8 cellular contexts compared by ENCODE assay signal in genomic region chr14:105059035-105059916, GRCh38. TPM values are rescaled to one million over a fixed set of nuclear protein-coding genes. Genes with fewer than 3 reads are reported as not detected.
DNase-seq lines count a peak whose midpoint lies in the region; ATAC-seq, FAIRE-seq and TF ChIP-seq lines count a peak whose summit lies in the region.

No MANE protein-coding gene starts in this region.

- in situ Hi-C loops in gastrocnemius medialis (cut with MboI; ENCODE audit: low sequenced_read_pairs in 4 of 4) = no loop called here

- DNase-seq in GM12891 (ENCODE audit: insufficient read length, low spot score) (peak; percentile 28), activated B cell treated with CpG ODN at 0.5 μM for 24 hours (no peak), endothelial cell (ENCODE audit: low spot score) (no peak), gastrocnemius medialis (no peak), AG08395 (ENCODE audit: low spot score) (no peak), hepatocyte (ENCODE audit: low spot score) (no peak), head of caudate nucleus (no peak)

- FAIRE-seq in GM12891 (lab: Jason Lieb, UNC) = peak; percentile 48

- no peak for TF ChIP-seq POLR2A in GM12891 (IDR thresholded peaks at IDR 0.05; ENCODE audit: low read depth, low read length)
- TF ChIP-seq POLR2A in gastrocnemius medialis (IDR thresholded peaks at IDR 0.05) = no peak

- TF ChIP-seq CTCF in activated B cell treated with CpG ODN at 0.5 μM for 24 hours (IDR thresholded peaks at IDR 0.05) (no peak), endothelial cell (IDR thresholded peaks at IDR 0.05; ENCODE audit: unreplicated experiment) (no peak), gastrocnemius medialis (IDR thresholded peaks at IDR 0.05 in 4 of 5, conservative IDR thresholded peaks at IDR 0.05 in 1 of 5) (peak in 1 of 5 experiments; percentile 19), hepatocyte (IDR thresholded peaks at IDR 0.05; ENCODE audit: poor library complexity) (no peak)

- H3K27me3 ChIP-seq in gastrocnemius medialis = no peaks in the 10 kb centered on the region
- H3K27me3 ChIP-seq in hepatocyte = no peaks in the 10 kb centered on the region

- 79% methylated on average over 22 of the region's 22 CpGs for WGBS in hepatocyte (ENCODE audit: low lambda C conversion rate, missing lambda C conversion rate)

- H3K9me3 ChIP-seq in gastrocnemius medialis (no peaks in the 10 kb centered on the region), hepatocyte (ENCODE audit: low read depth) (no peaks in the 10 kb centered on the region)

- H3K79me2 ChIP-seq in hepatocyte = no peaks in the 10 kb centered on the region

- H3K4me1 Mint-ChIP-seq in activated B cell treated with CpG ODN at 0.5 μM for 24 hours = peaks cover 55% of the 10 kb centered on the region
- H3K4me1 Mint-ChIP-seq in endothelial cell (ENCODE audit: unreplicated experiment) = peaks cover 25% of the 10 kb centered on the region

- H3K9me2 ChIP-seq in hepatocyte (replicated peaks; ENCODE audit: insufficient read depth) = no peaks in the 10 kb centered on the region

- peak overlapping the region; percentile 89 for H3K27ac Mint-ChIP-seq in activated B cell treated with CpG ODN at 0.5 μM for 24 hours
- H3K27ac Mint-ChIP-seq in endothelial cell (ENCODE audit: unreplicated experiment) = no peak overlapping the region

- ATAC-seq in activated B cell treated with CpG ODN at 0.5 μM for 24 hours (ENCODE audit: low read depth) (no peak), gastrocnemius medialis (peak in 1 of 2 donors; percentile 34), GM21390 (IDR thresholded peaks at IDR 0.05; ENCODE audit: unreplicated experiment) (no peak)

- H3K4me1 ChIP-seq in gastrocnemius medialis (peaks cover 4 to 11% of the 10 kb centered on the region in 2 donors), hepatocyte (ENCODE audit: insufficient read depth) (peaks cover 15% of the 10 kb centered on the region)

- H3K36me3 ChIP-seq in gastrocnemius medialis (no peaks in the 10 kb centered on the region), hepatocyte (replicated peaks; ENCODE audit: insufficient read depth, low read depth) (no peaks in the 10 kb centered on the region)

- H3K9me3 Mint-ChIP-seq in activated B cell treated with CpG ODN at 0.5 μM for 24 hours = no peaks in the 10 kb centered on the region
- H3K9me3 Mint-ChIP-seq in endothelial cell (ENCODE audit: unreplicated experiment) = no peaks in the 10 kb centered on the region

- no peak overlapping the region for H3K4me2 ChIP-seq in hepatocyte

- H4K20me1 ChIP-seq in hepatocyte (ENCODE audit: insufficient read depth, poor library complexity, severe bottlenecking) = no peaks in the 10 kb centered on the region

- H2AFZ ChIP-seq in hepatocyte = no peak overlapping the region

- H3K4me3 ChIP-seq in gastrocnemius medialis (no peak overlapping the region), hepatocyte (no peak overlapping the region)

- H3K27me3 Mint-ChIP-seq in activated B cell treated with CpG ODN at 0.5 μM for 24 hours (no peaks in the 10 kb centered on the region), endothelial cell (ENCODE audit: unreplicated experiment) (peaks cover 11% of the 10 kb centered on the region)

- CTCF ChIA-PET in activated B cell treated with CpG ODN at 0.5 μM for 24 hours (lab: Charles Lee) = interaction anchor here (0.9 to 7.7 kb wide), 5 partner anchors 14 to 291 kb away, joined by 3 to 56 read pairs (median 8); no protein-coding TSS in a partner anchor

- intact Hi-C loops in activated B cell treated with CpG ODN at 0.5 μM for 24 hours (cut with micrococcal nuclease) = loop anchor here (1.0 kb wide), 1 partner anchor 27 kb away; no protein-coding TSS in a partner anchor
- intact Hi-C loops in gastrocnemius medialis (cut with DNase I; ENCODE audit: low total_unique reads) = no loop called here
- intact Hi-C loops in head of caudate nucleus (cut with DNase I) = no loop called here

- H3K4me3 Mint-ChIP-seq in activated B cell treated with CpG ODN at 0.5 μM for 24 hours (peak overlapping the region; percentile 51), endothelial cell (ENCODE audit: unreplicated experiment) (peak overlapping the region; percentile 78)

- H3K27ac ChIP-seq in gastrocnemius medialis (peak overlapping the region in 3 of 4 donors; percentile 12 to 67 (median 42)), hepatocyte (no peak overlapping the region)

- peaks cover 46% of the 10 kb centered on the region for H3K36me3 Mint-ChIP-seq in activated B cell treated with CpG ODN at 0.5 μM for 24 hours (ENCODE audit: low read depth)
- H3K36me3 Mint-ChIP-seq in endothelial cell (ENCODE audit: low read depth, unreplicated experiment) = peaks cover 4% of the 10 kb centered on the region

- POLR2A ChIA-PET in activated B cell treated with CpG ODN at 0.5 μM for 24 hours (lab: Charles Lee) = interaction anchor here (1.7 kb wide), 2 partner anchors 11 to 28 kb away, joined by 6 to 8 read pairs; no protein-coding TSS in a partner anchor

TF ChIP-seq in GM12891, 5 proteins besides CTCF, POLR2A, EP300 and RAD21:
- TF ChIP-seq POLR2AphosphoS5 (IDR thresholded peaks at IDR 0.05; ENCODE audit: low read depth, low read length) = no peak
- TF ChIP-seq TAF1 (IDR thresholded peaks at IDR 0.05; ENCODE audit: low read depth, low read length) = no peak
- no peak for TF ChIP-seq PAX5 (IDR thresholded peaks at IDR 0.05; ENCODE audit: insufficient read depth, low read length, severe bottlenecking)
- TF ChIP-seq POU2F2 (IDR thresholded peaks at IDR 0.05; ENCODE audit: low read depth, low read length) = no peak
- TF ChIP-seq SPI1 (IDR thresholded peaks at IDR 0.05; ENCODE audit: low read depth, low read length) = no peak

RNA-seq across cellular contexts. Expression of gene GPR132, which starts 6.0 kb away (rescaled TPM):
- polyA plus RNA-seq in GM12891 (2012; ENCODE audit: low read depth, missing spikeins) = 18.8 TPM
- total RNA-seq in activated B cell treated with CpG ODN at 0.5 μM for 24 hours = 43.4 and 48.5 TPM in 2 replicates
- not detected for total RNA-seq in endothelial cell (ENCODE audit: unreplicated experiment)
- under 1 TPM; 0.07 to 0.61 (median 0.26) TPM for total RNA-seq in gastrocnemius medialis
- total RNA-seq in hepatocyte = 0.24 and 0.83 TPM in 2 replicates
- polyA plus RNA-seq in hepatocyte = 0.23 and 0.41 TPM in 2 replicates

RNA-seq across cellular contexts. Expression of gene CDCA4, which starts 38.4 kb away (rescaled TPM):
- polyA plus RNA-seq in GM12891 (2012; ENCODE audit: low read depth, missing spikeins) = 35.1 TPM
- total RNA-seq in activated B cell treated with CpG ODN at 0.5 μM for 24 hours = 11.7 and 13.6 TPM in 2 replicates
- total RNA-seq in endothelial cell (ENCODE audit: unreplicated experiment) = 40.1 TPM
- total RNA-seq in gastrocnemius medialis = 1 to 10 TPM in 3 of 4 donors, under 1 TPM in 1; 0.71 to 2.2 (median 1.8) TPM
- total RNA-seq in hepatocyte = 13.6 and 15.7 TPM in 2 replicates
- polyA plus RNA-seq in hepatocyte = 15.0 and 17.1 TPM in 2 replicates

Comparison
In these comparisons a context has a peak if more than half of its experiments do, and no peak if none do; other contexts are left out.
1. RNA of gene GPR132, which starts 6.0 kb away (total RNA-seq): 43.4 to 48.5 TPM in activated B cell treated with CpG ODN at 0.5 μM for 24 hours; 0.24 to 0.83 TPM in hepatocyte, 0.07 to 0.61 TPM in gastrocnemius medialis and not detected in endothelial cell (single experiment); every median in the first group is over 10 times any median in the second.